ENCODE assay signal across 1 cellular context in genomic region chr12:111368684-111369495, GRCh38.
TF ChIP-seq lines count a peak whose summit lies in the region.

A gene with protein sequence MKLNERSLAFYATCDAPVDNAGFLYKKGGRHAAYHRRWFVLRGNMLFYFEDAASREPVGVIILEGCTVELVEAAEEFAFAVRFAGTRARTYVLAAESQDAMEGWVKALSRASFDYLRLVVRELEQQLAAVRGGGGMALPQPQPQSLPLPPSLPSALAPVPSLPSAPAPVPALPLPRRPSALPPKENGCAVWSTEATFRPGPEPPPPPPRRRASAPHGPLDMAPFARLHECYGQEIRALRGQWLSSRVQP (minus strand): TSS chr12:111369095. CDS start chr12:111363427, 5,668 bp downstream.

TF ChIP-seq in HepG2, 621 proteins besides CTCF, POLR2A, EP300 and RAD21 (continued from another document and continues in another):
- TF ChIP-seq, protein P1, sequence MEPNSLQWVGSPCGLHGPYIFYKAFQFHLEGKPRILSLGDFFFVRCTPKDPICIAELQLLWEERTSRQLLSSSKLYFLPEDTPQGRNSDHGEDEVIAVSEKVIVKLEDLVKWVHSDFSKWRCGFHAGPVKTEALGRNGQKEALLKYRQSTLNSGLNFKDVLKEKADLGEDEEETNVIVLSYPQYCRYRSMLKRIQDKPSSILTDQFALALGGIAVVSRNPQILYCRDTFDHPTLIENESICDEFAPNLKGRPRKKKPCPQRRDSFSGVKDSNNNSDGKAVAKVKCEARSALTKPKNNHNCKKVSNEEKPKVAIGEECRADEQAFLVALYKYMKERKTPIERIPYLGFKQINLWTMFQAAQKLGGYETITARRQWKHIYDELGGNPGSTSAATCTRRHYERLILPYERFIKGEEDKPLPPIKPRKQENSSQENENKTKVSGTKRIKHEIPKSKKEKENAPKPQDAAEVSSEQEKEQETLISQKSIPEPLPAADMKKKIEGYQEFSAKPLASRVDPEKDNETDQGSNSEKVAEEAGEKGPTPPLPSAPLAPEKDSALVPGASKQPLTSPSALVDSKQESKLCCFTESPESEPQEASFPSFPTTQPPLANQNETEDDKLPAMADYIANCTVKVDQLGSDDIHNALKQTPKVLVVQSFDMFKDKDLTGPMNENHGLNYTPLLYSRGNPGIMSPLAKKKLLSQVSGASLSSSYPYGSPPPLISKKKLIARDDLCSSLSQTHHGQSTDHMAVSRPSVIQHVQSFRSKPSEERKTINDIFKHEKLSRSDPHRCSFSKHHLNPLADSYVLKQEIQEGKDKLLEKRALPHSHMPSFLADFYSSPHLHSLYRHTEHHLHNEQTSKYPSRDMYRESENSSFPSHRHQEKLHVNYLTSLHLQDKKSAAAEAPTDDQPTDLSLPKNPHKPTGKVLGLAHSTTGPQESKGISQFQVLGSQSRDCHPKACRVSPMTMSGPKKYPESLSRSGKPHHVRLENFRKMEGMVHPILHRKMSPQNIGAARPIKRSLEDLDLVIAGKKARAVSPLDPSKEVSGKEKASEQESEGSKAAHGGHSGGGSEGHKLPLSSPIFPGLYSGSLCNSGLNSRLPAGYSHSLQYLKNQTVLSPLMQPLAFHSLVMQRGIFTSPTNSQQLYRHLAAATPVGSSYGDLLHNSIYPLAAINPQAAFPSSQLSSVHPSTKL (CRISPR knock-in tag; IDR thresholded peaks at IDR 0.05) = peak; percentile 31; the same call in 1 of the 2 replicates
- peak; percentile 70 for TF ChIP-seq HNRNPLL (IDR thresholded peaks at IDR 0.05; ENCODE audit: low read depth, low read length, poor library complexity, severe bottlenecking)
- TF ChIP-seq MEF2D (CRISPR knock-in tag; IDR thresholded peaks at IDR 0.05) = peak; percentile 25; the same call in 1 of the 2 replicates
- no peak for TF ChIP-seq PTBP1 (IDR thresholded peaks at IDR 0.05; ENCODE audit: low read depth, low read length, poor library complexity, severe bottlenecking)
- TF ChIP-seq IKZF5 (CRISPR knock-in tag; IDR thresholded peaks at IDR 0.05) = peak; percentile 57
- TF ChIP-seq KLF16 (CRISPR knock-in tag; IDR thresholded peaks at IDR 0.05) = peak in 1 of 2 experiments; percentile 82; a peak in 2 of 4 replicates
- TF ChIP-seq DRAP1 (CRISPR knock-in tag; IDR thresholded peaks at IDR 0.05) = peak; percentile 96
- 0 out of 2 replicates have a peak, but pooled peaks have one; percentile 20 for TF ChIP-seq MTA1 (CRISPR knock-in tag; IDR thresholded peaks at IDR 0.05; ENCODE audit: borderline replicate concordance)
- no peak for TF ChIP-seq CENPX (CRISPR knock-in tag; IDR thresholded peaks at IDR 0.05)
- TF ChIP-seq POLR2AphosphoS5 (IDR thresholded peaks at IDR 0.05; ENCODE audit: low read depth, low read length) = peak; percentile 49
- 0 out of 2 replicates have a peak, but pooled peaks have one; percentile 26 for TF ChIP-seq ZNF224 (CRISPR knock-in tag; IDR thresholded peaks at IDR 0.05)
- TF ChIP-seq KMT2B (CRISPR knock-in tag; IDR thresholded peaks at IDR 0.05) = no peak
- peak; percentile 44 for TF ChIP-seq ASH2L (IDR thresholded peaks at IDR 0.05; ENCODE audit: insufficient read length, low read depth, low read length)
- no peak for TF ChIP-seq TRIM24 (CRISPR knock-in tag; IDR thresholded peaks at IDR 0.05)
- TF ChIP-seq NR2F6 (IDR thresholded peaks at IDR 0.05) = no peak
- TF ChIP-seq NR2F6 (CRISPR knock-in tag; IDR thresholded peaks at IDR 0.05) = peak; percentile 36; the same call in 1 of the 2 replicates
- TF ChIP-seq KDM6A (CRISPR knock-in tag; IDR thresholded peaks at IDR 0.05; ENCODE audit: low read depth) = no peak
- TF ChIP-seq NFYC (CRISPR knock-in tag; IDR thresholded peaks at IDR 0.05) = peak; percentile 82
- peak; percentile 61; the same call in 1 of the 2 replicates for TF ChIP-seq POGK (CRISPR knock-in tag; conservative IDR thresholded peaks at IDR 0.05)
- peak; percentile 39; the same call in 1 of the 2 replicates for TF ChIP-seq KDM5B (CRISPR knock-in tag; IDR thresholded peaks at IDR 0.05; ENCODE audit: borderline replicate concordance)
- peak; percentile 49; the same call in 1 of the 2 replicates for TF ChIP-seq ELF3 (CRISPR knock-in tag; IDR thresholded peaks at IDR 0.05)
- peak; percentile 61; the same call in 1 of the 2 replicates for TF ChIP-seq IRF9 (CRISPR knock-in tag; IDR thresholded peaks at IDR 0.05; ENCODE audit: borderline replicate concordance)
- TF ChIP-seq MXI1 (IDR thresholded peaks at IDR 0.05; ENCODE audit: borderline replicate concordance, low read depth, low read length) = peak; percentile 58; the same call in 1 of the 3 replicates
- peak; percentile 67; the same call in 1 of the 2 replicates for TF ChIP-seq KAT7 (CRISPR knock-in tag; IDR thresholded peaks at IDR 0.05; ENCODE audit: borderline replicate concordance)
- TF ChIP-seq, protein P2, sequence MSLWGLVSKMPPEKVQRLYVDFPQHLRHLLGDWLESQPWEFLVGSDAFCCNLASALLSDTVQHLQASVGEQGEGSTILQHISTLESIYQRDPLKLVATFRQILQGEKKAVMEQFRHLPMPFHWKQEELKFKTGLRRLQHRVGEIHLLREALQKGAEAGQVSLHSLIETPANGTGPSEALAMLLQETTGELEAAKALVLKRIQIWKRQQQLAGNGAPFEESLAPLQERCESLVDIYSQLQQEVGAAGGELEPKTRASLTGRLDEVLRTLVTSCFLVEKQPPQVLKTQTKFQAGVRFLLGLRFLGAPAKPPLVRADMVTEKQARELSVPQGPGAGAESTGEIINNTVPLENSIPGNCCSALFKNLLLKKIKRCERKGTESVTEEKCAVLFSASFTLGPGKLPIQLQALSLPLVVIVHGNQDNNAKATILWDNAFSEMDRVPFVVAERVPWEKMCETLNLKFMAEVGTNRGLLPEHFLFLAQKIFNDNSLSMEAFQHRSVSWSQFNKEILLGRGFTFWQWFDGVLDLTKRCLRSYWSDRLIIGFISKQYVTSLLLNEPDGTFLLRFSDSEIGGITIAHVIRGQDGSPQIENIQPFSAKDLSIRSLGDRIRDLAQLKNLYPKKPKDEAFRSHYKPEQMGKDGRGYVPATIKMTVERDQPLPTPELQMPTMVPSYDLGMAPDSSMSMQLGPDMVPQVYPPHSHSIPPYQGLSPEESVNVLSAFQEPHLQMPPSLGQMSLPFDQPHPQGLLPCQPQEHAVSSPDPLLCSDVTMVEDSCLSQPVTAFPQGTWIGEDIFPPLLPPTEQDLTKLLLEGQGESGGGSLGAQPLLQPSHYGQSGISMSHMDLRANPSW (CRISPR knock-in tag; IDR thresholded peaks at IDR 0.05; ENCODE audit: borderline replicate concordance) = no peak
- TF ChIP-seq ZNF414 (CRISPR knock-in tag; IDR thresholded peaks at IDR 0.05) = 0 out of 2 replicates have a peak, but pooled peaks have one; percentile 2
- peak; percentile 86 for TF ChIP-seq ZFY (CRISPR knock-in tag; IDR thresholded peaks at IDR 0.05)
- TF ChIP-seq KDM3A (CRISPR knock-in tag; IDR thresholded peaks at IDR 0.05; ENCODE audit: low read depth) = no peak
- TF ChIP-seq ZNF10 (CRISPR knock-in tag; IDR thresholded peaks at IDR 0.05; ENCODE audit: borderline replicate concordance, low read depth) = no peak
- peak; percentile 75 for TF ChIP-seq ZMYM3 (CRISPR knock-in tag; IDR thresholded peaks at IDR 0.05)
- TF ChIP-seq, protein P3, sequence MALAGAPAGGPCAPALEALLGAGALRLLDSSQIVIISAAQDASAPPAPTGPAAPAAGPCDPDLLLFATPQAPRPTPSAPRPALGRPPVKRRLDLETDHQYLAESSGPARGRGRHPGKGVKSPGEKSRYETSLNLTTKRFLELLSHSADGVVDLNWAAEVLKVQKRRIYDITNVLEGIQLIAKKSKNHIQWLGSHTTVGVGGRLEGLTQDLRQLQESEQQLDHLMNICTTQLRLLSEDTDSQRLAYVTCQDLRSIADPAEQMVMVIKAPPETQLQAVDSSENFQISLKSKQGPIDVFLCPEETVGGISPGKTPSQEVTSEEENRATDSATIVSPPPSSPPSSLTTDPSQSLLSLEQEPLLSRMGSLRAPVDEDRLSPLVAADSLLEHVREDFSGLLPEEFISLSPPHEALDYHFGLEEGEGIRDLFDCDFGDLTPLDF (CRISPR knock-in tag; IDR thresholded peaks at IDR 0.05) = peak; percentile 63; the same call in 1 of the 2 replicates
- peak; percentile 30; the same call in 1 of the 2 replicates for TF ChIP-seq PITX1 (CRISPR knock-in tag; IDR thresholded peaks at IDR 0.05)
- TF ChIP-seq, protein P4, sequence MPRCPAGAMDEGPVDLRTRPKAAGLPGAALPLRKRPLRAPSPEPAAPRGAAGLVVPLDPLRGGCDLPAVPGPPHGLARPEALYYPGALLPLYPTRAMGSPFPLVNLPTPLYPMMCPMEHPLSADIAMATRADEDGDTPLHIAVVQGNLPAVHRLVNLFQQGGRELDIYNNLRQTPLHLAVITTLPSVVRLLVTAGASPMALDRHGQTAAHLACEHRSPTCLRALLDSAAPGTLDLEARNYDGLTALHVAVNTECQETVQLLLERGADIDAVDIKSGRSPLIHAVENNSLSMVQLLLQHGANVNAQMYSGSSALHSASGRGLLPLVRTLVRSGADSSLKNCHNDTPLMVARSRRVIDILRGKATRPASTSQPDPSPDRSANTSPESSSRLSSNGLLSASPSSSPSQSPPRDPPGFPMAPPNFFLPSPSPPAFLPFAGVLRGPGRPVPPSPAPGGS (CRISPR knock-in tag; IDR thresholded peaks at IDR 0.05) = peak; percentile 80; the same call in 1 of the 2 replicates
- no peak for TF ChIP-seq SRSF9 (IDR thresholded peaks at IDR 0.05; ENCODE audit: borderline replicate concordance, insufficient read depth, low read depth, low read length, poor library complexity, severe bottlenecking)
- TF ChIP-seq PRDM4 (CRISPR knock-in tag; IDR thresholded peaks at IDR 0.05; ENCODE audit: borderline replicate concordance) = 0 out of 2 replicates have a peak, but pooled peaks have one; percentile 9
- TF ChIP-seq RARA (CRISPR knock-in tag; IDR thresholded peaks at IDR 0.05) = peak; percentile 51; the same call in 1 of the 2 replicates
- peak; percentile 71 for TF ChIP-seq BCL6 (CRISPR knock-in tag; IDR thresholded peaks at IDR 0.05)
- peak; percentile 51; the same call in 1 of the 2 replicates for TF ChIP-seq ISL2 (CRISPR knock-in tag; IDR thresholded peaks at IDR 0.05)
- TF ChIP-seq SMAD9 (CRISPR knock-in tag; IDR thresholded peaks at IDR 0.05) = no peak
- TF ChIP-seq ETV5 (CRISPR knock-in tag; IDR thresholded peaks at IDR 0.05; ENCODE audit: borderline replicate concordance) = peak; percentile 17; the same call in 1 of the 2 replicates
- no peak for TF ChIP-seq MZF1 (CRISPR knock-in tag; IDR thresholded peaks at IDR 0.05; ENCODE audit: borderline replicate concordance)
